Comparison of ENCODE assay signal across 33 cellular contexts in genomic region chr15:70309716-70310115, GRCh38.
"Had no signal": no experiment of that assay in that cellular context is flagged by ENCODE, and none has a peak within 500 bp of the region (broad histone marks: within the 10 kb centered on the region; RNA-seq: fewer than 3 reads in every experiment).

No MANE protein-coding gene starts in this region.

- H3K4me1 ChIP-seq: prostate gland, thyroid gland, vagina had no signal

- H3K36me3 ChIP-seq: pancreas, prostate gland, thyroid gland, upper lobe of left lung, vagina had no signal

- H3K27me3 Mint-ChIP-seq: activated naive CD8-positive, alpha-beta T cell had no signal

- H3K27me3 ChIP-seq: pancreas, thyroid gland, upper lobe of left lung, vagina had no signal

- FAIRE-seq: bronchial epithelial cell, colon, frontal cortex, kidney, pancreas had no signal

- H3K4me3 ChIP-seq: pancreas, prostate gland, skin epidermis, thyroid gland, upper lobe of left lung, vagina had no signal

- H3K4me1 Mint-ChIP-seq: neural crest cell had no signal

- H3K4me3 Mint-ChIP-seq: activated CD4-positive, alpha-beta T cell treated with anti-CD3 and anti-CD28 coated beads for 36 hours; activated CD8-positive, alpha-beta T cell treated with anti-CD3 and anti-CD28 coated beads, Interleukin-2, amount 10 ng/mL, durations not matched to agents 7 days and 5 days; activated naive CD8-positive, alpha-beta T cell; central memory CD8-positive, alpha-beta T cell; immature natural killer cell; naive thymus-derived CD8-positive, alpha-beta T cell; neural crest cell; stimulated activated naive CD8-positive, alpha-beta T cell treated with anti-CD3 and anti-CD28 coated beads, Interleukin-15, amount 100 ng/mL, for 72 hours; T-helper 2 cell treated with Interferon-gamma antibody and Interleukin-4, amounts not matched to agents 5 μg/mL and 100 μg/mL, for 36 hours had no signal

- H3K36me3 Mint-ChIP-seq: activated naive CD8-positive, alpha-beta T cell; immature natural killer cell; naive thymus-derived CD8-positive, alpha-beta T cell had no signal

- ATAC-seq: activated CD4-positive, alpha-beta T cell treated with anti-CD3 and anti-CD28 coated beads for 36 hours; activated CD8-positive, alpha-beta T cell treated with anti-CD3 and anti-CD28 coated beads, Interleukin-2, amount 10 ng/mL, durations not matched to agents 7 days and 5 days; left colon; naive thymus-derived CD8-positive, alpha-beta T cell; pancreas; sciatic nerve; stimulated activated naive CD8-positive, alpha-beta T cell treated with anti-CD3 and anti-CD28 coated beads, Interleukin-15, amount 100 ng/mL, for 72 hours had no signal

- H3K27ac Mint-ChIP-seq: activated CD4-positive, alpha-beta T cell treated with anti-CD3 and anti-CD28 coated beads for 36 hours; activated CD8-positive, alpha-beta T cell treated with anti-CD3 and anti-CD28 coated beads, Interleukin-2, amount 10 ng/mL, durations not matched to agents 7 days and 5 days; activated naive CD8-positive, alpha-beta T cell; naive thymus-derived CD8-positive, alpha-beta T cell; T-helper 2 cell treated with Interferon-gamma antibody and Interleukin-4, amounts not matched to agents 5 μg/mL and 100 μg/mL, for 36 hours had no signal

- H3K27ac ChIP-seq: pancreas, prostate gland, skin epidermis, thyroid gland, upper lobe of left lung, vagina had no signal

- H3K9me3 ChIP-seq: pancreas, prostate gland, thyroid gland, upper lobe of left lung, vagina had no signal

- H3K9me3 Mint-ChIP-seq: central memory CD8-positive, alpha-beta T cell; immature natural killer cell; naive thymus-derived CD8-positive, alpha-beta T cell; stimulated activated naive CD8-positive, alpha-beta T cell treated with anti-CD3 and anti-CD28 coated beads, Interleukin-15, amount 100 ng/mL, for 72 hours; T-helper 2 cell treated with Interferon-gamma antibody and Interleukin-4, amounts not matched to agents 5 μg/mL and 100 μg/mL, for 36 hours had no signal

- DNase-seq: activated CD4-positive, alpha-beta T cell treated with anti-CD3 and anti-CD28 coated beads for 36 hours; activated CD4-positive, CD25-positive, alpha-beta regulatory T cell; activated CD8-positive, alpha-beta T cell treated with anti-CD3 and anti-CD28 coated beads, Interleukin-2, amount 10 ng/mL, durations not matched to agents 7 days and 5 days; activated effector memory CD4-positive, alpha-beta T cell treated with Interleukin-2 at 50 U/mL for 16 hours; activated naive CD4-positive, alpha-beta T cell treated with Interleukin-2 at 50 U/mL for 16 hours; anterior cingulate cortex; effector CD8-positive, alpha-beta T cell; immature natural killer cell; kidney; left colon; mammary epithelial cell; midbrain; naive thymus-derived CD8-positive, alpha-beta T cell; nucleus accumbens; pancreas; retina; stimulated activated CD4-positive, alpha-beta T cell treated with anti-CD3 and anti-CD28 coated beads, Interleukin-12 subunit alpha, Interleukin-12 subunit beta, amount 100 ng/mL, for 4 hours; stimulated activated CD4-positive, alpha-beta T cell treated with anti-CD3 and anti-CD28 coated beads, Interleukin-4, amount 100 ng/mL, for 1 hour; stimulated activated naive CD8-positive, alpha-beta T cell treated with anti-CD3 and anti-CD28 coated beads, Interleukin-15, amount 100 ng/mL, for 72 hours; substantia nigra; thyroid gland; upper lobe of left lung had no signal
